In the genomic region with DNA sequence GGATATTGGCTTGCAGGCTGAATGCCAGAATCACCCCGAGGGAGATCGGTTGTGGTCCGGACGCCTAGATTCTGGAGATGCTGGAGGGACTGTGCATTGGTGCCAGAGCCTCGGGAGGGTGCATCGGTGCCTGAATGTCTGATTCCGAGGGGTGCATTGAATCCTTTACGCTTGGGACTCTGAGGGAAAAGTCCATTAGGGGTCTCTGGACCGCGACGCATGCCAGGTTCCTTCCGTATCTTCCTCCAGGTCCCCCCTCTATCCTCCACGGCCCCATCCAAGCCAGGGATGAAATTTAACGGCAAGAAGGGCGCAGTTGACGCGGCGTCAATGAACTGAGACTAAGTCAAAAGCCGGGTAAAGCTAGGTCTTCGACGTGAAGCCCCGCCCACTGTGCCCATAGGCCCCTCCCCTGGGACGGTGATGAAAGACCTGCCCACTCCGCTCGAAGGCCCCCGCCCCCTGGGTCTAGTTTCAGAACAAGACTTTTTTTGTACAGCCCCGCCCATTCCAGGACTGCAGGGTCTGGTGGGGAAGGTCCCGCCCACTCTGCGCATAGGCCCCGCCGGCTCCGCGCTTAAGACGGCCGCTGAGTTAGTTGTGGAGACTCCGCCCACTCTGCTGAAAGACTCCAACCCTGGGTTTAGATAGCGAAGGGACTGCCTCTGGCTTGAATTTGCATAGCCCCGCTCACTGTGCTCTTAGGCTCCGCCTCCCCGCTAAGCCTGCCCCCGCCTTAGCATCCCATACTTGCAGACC, we compare ENCODE assay signal across 8 cellular contexts. TPM values are rescaled to one million over a fixed set of nuclear protein-coding genes. Genes with fewer than 3 reads are reported as not detected.
A peak's percentile ranks its signal among the peaks of the same experiment; 100 is the strongest.
DNase-seq lines count a peak whose midpoint lies in the region; ATAC-seq and TF ChIP-seq lines count a peak whose summit lies in the region.

No MANE protein-coding gene starts in this region.

- ATAC-seq in GM19043 (IDR thresholded peaks at IDR 0.05; ENCODE audit: low read depth, unreplicated experiment) (peak; percentile 52), HG03378 (IDR thresholded peaks at IDR 0.05; ENCODE audit: unreplicated experiment) (peak; percentile 61)

- H3K9ac ChIP-seq in colonic mucosa (ENCODE audit: low read depth in 2 of 2, low read length in 2 of 2): peak overlapping the region; percentile 74 to 82

- H3K36me3 Mint-ChIP-seq in activated CD4-positive, alpha-beta T cell treated with anti-CD3 and anti-CD28 coated beads, Interleukin-2, amount 10 ng/mL, durations not matched to agents 24 days and 14 days (ENCODE audit: low read depth): peaks cover 16% of the 10 kb centered on the region

- no peaks in the 10 kb centered on the region for H3K27me3 Mint-ChIP-seq in activated CD4-positive, alpha-beta T cell treated with anti-CD3 and anti-CD28 coated beads, Interleukin-2, amount 10 ng/mL, durations not matched to agents 24 days and 14 days

- no peaks in the 10 kb centered on the region for H3K27me3 ChIP-seq in colonic mucosa
- H3K27me3 ChIP-seq in layer of hippocampus (ENCODE audit: control insufficient read depth, insufficient read depth, low read length): no peaks in the 10 kb centered on the region

- H3K4me1 ChIP-seq in colonic mucosa: no peaks in the 10 kb centered on the region

- peak overlapping the region; percentile 83 for H3K4me3 Mint-ChIP-seq in activated CD4-positive, alpha-beta T cell treated with anti-CD3 and anti-CD28 coated beads, Interleukin-2, amount 10 ng/mL, durations not matched to agents 24 days and 14 days

- peaks cover 18% of the 10 kb centered on the region for H3K4me1 Mint-ChIP-seq in activated CD4-positive, alpha-beta T cell treated with anti-CD3 and anti-CD28 coated beads, Interleukin-2, amount 10 ng/mL, durations not matched to agents 24 days and 14 days

- H3K9me3 Mint-ChIP-seq in activated CD4-positive, alpha-beta T cell treated with anti-CD3 and anti-CD28 coated beads, Interleukin-2, amount 10 ng/mL, durations not matched to agents 24 days and 14 days: no peaks in the 10 kb centered on the region

- no peaks in the 10 kb centered on the region for H3K9me3 ChIP-seq in colonic mucosa

- H3K36me3 ChIP-seq in colonic mucosa: no peaks in the 10 kb centered on the region

- H3K4me3 ChIP-seq in colonic mucosa: peak overlapping the region; percentile 53

- intact Hi-C loops in activated CD4-positive, alpha-beta T cell treated with anti-CD3 and anti-CD28 coated beads, Interleukin-2, amount 10 ng/mL, durations not matched to agents 24 days and 14 days (cut with micrococcal nuclease): loop anchor here (1.0 to 5.0 kb wide), 8 partner anchors 8 to 234 kb away; a partner anchor contains a TSS
- intact Hi-C loops in colonic mucosa (cut with DNase I): loop anchor here (10.0 kb wide), 1 partner anchor 61 kb away; a partner anchor contains a TSS

- TF ChIP-seq CTCF in colonic mucosa (IDR thresholded peaks at IDR 0.05): no peak

- H3K27ac ChIP-seq in colonic mucosa (peak overlapping the region; percentile 96), layer of hippocampus (ENCODE audit: low read depth, low read length) (peak overlapping the region; percentile 98)

- H3K27ac Mint-ChIP-seq in activated CD4-positive, alpha-beta T cell treated with anti-CD3 and anti-CD28 coated beads, Interleukin-2, amount 10 ng/mL, durations not matched to agents 24 days and 14 days: peak overlapping the region; percentile 95

- DNase-seq in AG08396 (ENCODE audit: low spot score) (peak; percentile 98), NCI-H524 (lab: John Stamatoyannopoulos, UW) (peak; percentile 71 to 74), colonic mucosa (peak; percentile 100)
- DNase-seq in activated CD4-positive, alpha-beta T cell treated with anti-CD3 and anti-CD28 coated beads, Interleukin-2, amount 10 ng/mL, durations not matched to agents 24 days and 14 days: peak; percentile 98
- DNase-seq in stimulated activated CD4-positive, alpha-beta T cell treated with anti-CD3 and anti-CD28 coated beads, Interleukin-1b, Interleukin-23, amount 100 ng/mL, for 1 hour (ENCODE audit: low read depth in 2 of 2): peak; percentile 84 to 89

RNA-seq across cellular contexts. Expression of a gene that starts 0.7 kb away (rescaled TPM):
- 1.8 and 2.4 TPM in 2 replicates for total RNA-seq in activated CD4-positive, alpha-beta T cell treated with anti-CD3 and anti-CD28 coated beads, Interleukin-2, amount 10 ng/mL, durations not matched to agents 24 days and 14 days
- total RNA-seq in colonic mucosa: 10 to 100 TPM in 1 of 2 donors, 1 to 10 TPM in 1; 6.4 to 11.3 TPM

RNA-seq across cellular contexts. Expression of a gene that starts 6.7 kb away (rescaled TPM):
- 59.3 and 59.7 TPM in 2 replicates for total RNA-seq in activated CD4-positive, alpha-beta T cell treated with anti-CD3 and anti-CD28 coated beads, Interleukin-2, amount 10 ng/mL, durations not matched to agents 24 days and 14 days
- total RNA-seq in colonic mucosa: 100 to 1,000 TPM; 482 to 569 TPM

RNA-seq across cellular contexts. Expression of a gene that starts 29.2 kb away (rescaled TPM):
- 26.3 and 26.7 TPM in 2 replicates for total RNA-seq in activated CD4-positive, alpha-beta T cell treated with anti-CD3 and anti-CD28 coated beads, Interleukin-2, amount 10 ng/mL, durations not matched to agents 24 days and 14 days
- 10 to 100 TPM in 1 of 2 donors, 1 to 10 TPM in 1; 6.8 to 24.0 TPM for total RNA-seq in colonic mucosa

RNA-seq across cellular contexts. Expression of a gene that starts 41.6 kb away (rescaled TPM):
- total RNA-seq in activated CD4-positive, alpha-beta T cell treated with anti-CD3 and anti-CD28 coated beads, Interleukin-2, amount 10 ng/mL, durations not matched to agents 24 days and 14 days: 27.5 and 29.6 TPM in 2 replicates
- 10 to 100 TPM; 22.3 to 40.7 TPM for total RNA-seq in colonic mucosa

RNA-seq across cellular contexts. Expression of a gene that starts 41.9 kb away (rescaled TPM):
- 7.9 and 9.9 TPM in 2 replicates for total RNA-seq in activated CD4-positive, alpha-beta T cell treated with anti-CD3 and anti-CD28 coated beads, Interleukin-2, amount 10 ng/mL, durations not matched to agents 24 days and 14 days
- 1 to 10 TPM in 1 of 2 donors, under 1 TPM in 1; 0.52 to 2.4 TPM for total RNA-seq in colonic mucosa

Comparison
In these comparisons a context has a peak if more than half of its experiments do, and no peak if none do; other contexts are left out.
1. Peak in every context shown above with its lines: DNase-seq, ATAC-seq, H3K4me3 ChIP-seq and H3K27ac ChIP-seq.